Comparison of ENCODE assay signal across 9 cellular contexts in the genomic region with DNA sequence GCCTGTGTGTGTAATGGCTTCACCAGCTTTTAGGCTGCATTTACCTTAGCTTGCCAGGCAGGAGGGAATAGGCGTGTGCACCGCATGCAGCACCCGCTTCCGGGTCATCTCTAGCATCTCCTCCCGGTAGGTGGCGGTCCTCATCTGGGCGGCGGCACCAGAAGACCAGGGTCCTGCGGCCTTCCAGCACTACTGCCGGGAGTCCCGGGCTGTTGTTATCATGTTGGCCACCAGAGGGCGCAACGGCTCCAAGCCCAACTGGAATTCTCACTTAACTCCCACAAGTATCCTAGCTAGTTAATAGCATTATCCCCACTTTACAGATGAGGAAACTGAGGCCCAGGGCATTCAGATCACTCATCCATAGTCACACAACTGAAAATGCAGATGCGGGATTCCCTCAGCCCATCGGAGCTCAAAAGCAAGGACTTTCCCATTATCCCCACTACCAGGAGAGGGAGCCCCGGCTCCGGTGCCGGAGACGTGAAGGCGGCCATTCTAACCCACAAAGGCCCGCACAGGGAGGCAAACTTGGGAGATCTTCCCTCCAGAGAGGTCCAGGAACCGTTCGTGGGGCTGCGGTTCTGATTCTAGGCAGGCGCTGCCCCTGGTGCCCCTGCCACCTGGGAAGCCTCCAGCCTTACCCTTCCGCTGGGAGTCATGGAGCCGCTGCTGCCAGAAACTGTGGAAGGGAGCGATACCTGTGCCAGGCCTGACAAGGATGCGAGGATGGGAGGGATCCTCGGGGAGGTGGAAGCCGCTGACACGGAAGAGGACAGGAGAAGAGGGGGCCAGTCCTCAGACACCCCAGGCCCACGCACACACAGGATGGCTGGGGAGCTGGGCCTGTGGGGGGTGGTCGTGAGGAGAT. TPM values are rescaled to one million over a fixed set of nuclear protein-coding genes. Genes with fewer than 3 reads are reported as not detected.
A peak's percentile ranks its signal among the peaks of the same experiment; 100 is the strongest.
DNase-seq lines count a peak whose midpoint lies in the region; ATAC-seq, FAIRE-seq and TF ChIP-seq lines count a peak whose summit lies in the region.
"Had no signal": no experiment of that assay in that cellular context is flagged by ENCODE, and none has a peak within 500 bp of the region (broad histone marks: within the 10 kb centered on the region; RNA-seq: fewer than 3 reads in every experiment).

No MANE protein-coding gene starts in this region.

- H3K4me1 ChIP-seq in Karpas-422 (ENCODE audit: low read length) (peaks cover 3% of the 10 kb centered on the region; the same call in 1 of the 2 replicates), pancreas (no peaks in the 10 kb centered on the region), upper lobe of right lung (no peaks in the 10 kb centered on the region)

- TF ChIP-seq CTCF in pancreas (IDR thresholded peaks at IDR 0.05): peak; percentile 81 to 98 (median 92)
- peak; percentile 96 for TF ChIP-seq CTCF in upper lobe of right lung (IDR thresholded peaks at IDR 0.05)

- no peaks in the 10 kb centered on the region for H3K9me2 ChIP-seq in Karpas-422 (replicated peaks; ENCODE audit: insufficient read depth, low read length)

- H3K79me2 ChIP-seq in Karpas-422 (ENCODE audit: low read length): no peaks in the 10 kb centered on the region

- peak; percentile 60 for DNase-seq in COLO668 (lab: John Stamatoyannopoulos, UW; ENCODE audit: unreplicated experiment)
- DNase-seq in Karpas-422: peak; percentile 95
- DNase-seq in SHP77 (lab: John Stamatoyannopoulos, UW): peak; percentile 81 to 82
- peak; percentile 46 for DNase-seq in activated T-helper 9 cell treated with anti-CD3 and anti-CD28 coated beads, Interleukin-2, amount 50 U/mL, for 16 hours (ENCODE audit: low read depth)
- DNase-seq in frontal cortex (ENCODE audit: low spot score in 2 of 2): peak; percentile 34 to 70
- peak in 5 of 6 donors; percentile 43 to 92 (median 74) for DNase-seq in pancreas
- DNase-seq in upper lobe of right lung: peak; percentile 85

- FAIRE-seq in frontal cortex (lab: Jason Lieb, UNC): no peak
- no peak for FAIRE-seq in pancreas (lab: Jason Lieb, UNC)
- FAIRE-seq: TTC549 had no signal

- no peak overlapping the region for H3K4me2 ChIP-seq in Karpas-422 (ENCODE audit: low read depth, low read length, poor library complexity, severe bottlenecking)

- peak overlapping the region; percentile 97 for H2AFZ ChIP-seq in Karpas-422 (ENCODE audit: low read length)

- ATAC-seq in GM21423 (IDR thresholded peaks at IDR 0.05; ENCODE audit: unreplicated experiment): peak; percentile 61
- peak; percentile 62 to 83 (median 74) for ATAC-seq in pancreas
- peak; percentile 70 for ATAC-seq in upper lobe of right lung

- H3K36me3 ChIP-seq in Karpas-422 (ENCODE audit: insufficient read depth, low read length): no peaks in the 10 kb centered on the region
- H3K36me3 ChIP-seq in pancreas: no peaks in the 10 kb centered on the region
- H3K36me3 ChIP-seq in upper lobe of right lung: no peaks in the 10 kb centered on the region

- H3K27me3 ChIP-seq in Karpas-422 (ENCODE audit: low read length) (no peaks in the 10 kb centered on the region), pancreas (no peaks in the 10 kb centered on the region), upper lobe of right lung (no peaks in the 10 kb centered on the region)

- H3K4me3 ChIP-seq in Karpas-422 (ENCODE audit: low read length) (no peak overlapping the region), pancreas (no peak overlapping the region), upper lobe of right lung (no peak overlapping the region)

- H3K9me3 ChIP-seq in Karpas-422 (ENCODE audit: low read length) (no peaks in the 10 kb centered on the region), pancreas (no peaks in the 10 kb centered on the region), upper lobe of right lung (no peaks in the 10 kb centered on the region)

- H3K27ac ChIP-seq in Karpas-422 (ENCODE audit: low read length) (no peak overlapping the region), pancreas (no peak overlapping the region), upper lobe of right lung (no peak overlapping the region)

- intact Hi-C loops in pancreas (cut with DNase I) (loop anchor here in 2 of 3 donors (5.0 to 10.0 kb wide), 4 partner anchors 53 to 420 kb away; no protein-coding TSS in a partner anchor), upper lobe of right lung (cut with DNase I) (no loop called here)

- no peaks in the 10 kb centered on the region for H4K20me1 ChIP-seq in Karpas-422 (ENCODE audit: insufficient read depth, low read depth, low read length)

- WGBS in pancreas, 2 donors: 36 to 40% methylated on average over 34 of the region's 34 CpGs

- no peak overlapping the region for H3K9ac ChIP-seq in Karpas-422 (ENCODE audit: low read length)

RNA-seq across cellular contexts. Expression of gene LGALS9, which starts 23.9 kb away (rescaled TPM):
- 3.6 and 5.4 TPM in 2 replicates for total RNA-seq in Karpas-422 (2014; rRNA removed; shearing (Covaris generic); ENCODE audit: low replicate concordance)
- total RNA-seq in frontal cortex (0.41 TPM), pancreas (10 to 100 TPM in 4 of 6 donors, 1 to 10 TPM in 2; 5.2 to 77.3 (median 13.5) TPM), upper lobe of right lung (185 TPM)
- polyA plus RNA-seq in pancreas: 10 to 100 TPM; 20.9 to 29.8 TPM
